In genomic region chr17:30599424-30600061, GRCh38 we compare ENCODE assay signal across 8 cellular contexts.
DNase-seq lines count a peak whose midpoint lies in the region; ATAC-seq, FAIRE-seq and TF ChIP-seq lines count a peak whose summit lies in the region.

No MANE protein-coding gene starts in this region.

- peak overlapping the region; percentile 96 for H3K4me3 Mint-ChIP-seq in activated naive CD8-positive, alpha-beta T cell treated with anti-CD3 and anti-CD28 coated beads, Interleukin-2, amount 10 ng/mL, durations not matched to agents 7 days and 5 days

- peaks cover 3% of the 10 kb centered on the region for H3K36me3 Mint-ChIP-seq in activated naive CD8-positive, alpha-beta T cell treated with anti-CD3 and anti-CD28 coated beads, Interleukin-2, amount 10 ng/mL, durations not matched to agents 7 days and 5 days

- ATAC-seq in heart left ventricle = no peak
- no peak for ATAC-seq in left ventricle myocardium superior
- no peak for ATAC-seq in activated naive CD8-positive, alpha-beta T cell treated with anti-CD3 and anti-CD28 coated beads, Interleukin-2, amount 10 ng/mL, durations not matched to agents 7 days and 5 days (ENCODE audit: low read depth)
- ATAC-seq in left lung = no peak
- ATAC-seq in upper lobe of right lung = no peak

- H3K27ac Mint-ChIP-seq in activated naive CD8-positive, alpha-beta T cell treated with anti-CD3 and anti-CD28 coated beads, Interleukin-2, amount 10 ng/mL, durations not matched to agents 7 days and 5 days = no peak overlapping the region

- 49 to 54% (median 51%) methylated on average over 12 to 13 of the region's 13 CpGs for WGBS in heart left ventricle, 4 donors

- DNase-seq in heart left ventricle (no peak), left ventricle myocardium superior (no peak), left lung (no peak), upper lobe of right lung (no peak), urothelium cell line (ENCODE audit: low spot score) (no peak), GM19239 (ENCODE audit: insufficient read length, low spot score) (no peak), kidney glomerular epithelial cell (lab: John Stamatoyannopoulos, UW) (no peak)
- DNase-seq in activated naive CD8-positive, alpha-beta T cell treated with anti-CD3 and anti-CD28 coated beads, Interleukin-2, amount 10 ng/mL, durations not matched to agents 7 days and 5 days = no peak

- POLR2A ChIA-PET in activated naive CD8-positive, alpha-beta T cell treated with anti-CD3 and anti-CD28 coated beads, Interleukin-2, amount 10 ng/mL, durations not matched to agents 7 days and 5 days (lab: Charles Lee) = no interaction called here

- peaks cover 15% of the 10 kb centered on the region for H3K27me3 Mint-ChIP-seq in activated naive CD8-positive, alpha-beta T cell treated with anti-CD3 and anti-CD28 coated beads, Interleukin-2, amount 10 ng/mL, durations not matched to agents 7 days and 5 days

- no peaks in the 10 kb centered on the region for H3K36me3 ChIP-seq in heart left ventricle
- no peaks in the 10 kb centered on the region for H3K36me3 ChIP-seq in left lung
- no peaks in the 10 kb centered on the region for H3K36me3 ChIP-seq in upper lobe of right lung

- H3K9me3 Mint-ChIP-seq in activated naive CD8-positive, alpha-beta T cell treated with anti-CD3 and anti-CD28 coated beads, Interleukin-2, amount 10 ng/mL, durations not matched to agents 7 days and 5 days = no peaks in the 10 kb centered on the region

- H3K4me3 ChIP-seq in heart left ventricle = peak overlapping the region; percentile 72 to 95 (median 84)
- H3K4me3 ChIP-seq in left lung = peak overlapping the region; percentile 87 to 89
- H3K4me3 ChIP-seq in upper lobe of right lung = peak overlapping the region; percentile 63

- TF ChIP-seq POLR2A in heart left ventricle (IDR thresholded peaks at IDR 0.05) = no peak

- no peak for TF ChIP-seq CTCF in heart left ventricle (IDR thresholded peaks at IDR 0.05)
- no peak for TF ChIP-seq CTCF in left lung (IDR thresholded peaks at IDR 0.05)
- no peak for TF ChIP-seq CTCF in upper lobe of right lung (IDR thresholded peaks at IDR 0.05)

- H3K27ac ChIP-seq in heart left ventricle (peak overlapping the region; percentile 81 to 99 (median 96)), left lung (peak overlapping the region; percentile 93 to 98), upper lobe of right lung (peak overlapping the region; percentile 96)

- peaks cover 12% of the 10 kb centered on the region for H3K4me1 Mint-ChIP-seq in activated naive CD8-positive, alpha-beta T cell treated with anti-CD3 and anti-CD28 coated beads, Interleukin-2, amount 10 ng/mL, durations not matched to agents 7 days and 5 days

- H3K27me3 ChIP-seq in heart left ventricle (no peaks in the 10 kb centered on the region), left lung (no peaks in the 10 kb centered on the region), upper lobe of right lung (no peaks in the 10 kb centered on the region)

- H3K9me3 ChIP-seq in heart left ventricle (no peaks in the 10 kb centered on the region), left lung (no peaks in the 10 kb centered on the region), upper lobe of right lung (no peaks in the 10 kb centered on the region)

- FAIRE-seq in urothelium cell line (lab: Jason Lieb, UNC) = no peak
- FAIRE-seq in GM19239 (lab: Jason Lieb, UNC) = no peak

- intact Hi-C loops in heart left ventricle (cut with DNase I) (loop anchor here in 4 of 10 donors (2.0 to 10.0 kb wide), 4 partner anchors 115 to 223 kb away; partner anchors contain the start of genes GOSR1 (in 3 of the 4) and CRLF3 (in 1 of the 4)), left ventricle myocardium superior (cut with micrococcal nuclease) (no loop called here), left lung (cut with DNase I) (no loop called here), upper lobe of right lung (cut with DNase I) (no loop called here)

- H3K4me1 ChIP-seq in heart left ventricle (peaks cover 0 to 16% (median 6%) of the 10 kb centered on the region in 12 donors), left lung (peaks cover 0 to 11% of the 10 kb centered on the region in 2 donors), upper lobe of right lung (peaks cover 14% of the 10 kb centered on the region)
